Comparison of ENCODE assay signal across 26 cellular contexts in the genomic region with DNA sequence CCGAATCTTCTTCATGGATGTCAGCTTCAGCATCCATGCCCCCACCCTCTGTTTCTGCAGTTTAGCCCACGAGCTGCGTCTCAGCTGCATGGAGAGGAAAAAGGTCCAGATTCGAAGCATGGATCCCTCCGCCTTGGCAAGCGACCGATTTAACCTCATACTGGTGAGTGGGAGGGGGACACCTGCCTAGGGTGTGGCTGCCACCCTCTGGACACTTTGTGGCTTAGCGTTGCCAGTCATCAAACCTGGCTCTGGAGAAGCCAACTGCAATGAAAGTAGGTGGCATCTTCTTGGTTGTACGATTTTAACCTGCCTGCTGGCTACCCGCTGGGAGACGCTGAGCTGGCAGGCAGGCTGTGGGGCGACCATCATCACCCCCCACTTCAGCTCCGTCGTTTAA. TPM values are rescaled to one million over a fixed set of nuclear protein-coding genes. Genes with fewer than 3 reads are reported as not detected.
DNase-seq lines count a peak whose midpoint lies in the region; ATAC-seq and TF ChIP-seq lines count a peak whose summit lies in the region.
"Had no signal": no experiment of that assay in that cellular context is flagged by ENCODE, and none has a peak within 500 bp of the region (broad histone marks: within the 10 kb centered on the region; RNA-seq: fewer than 3 reads in every experiment).

No MANE protein-coding gene starts in this region.

- intact Hi-C loops in HCT116 (cut with micrococcal nuclease) (no loop called here), psoas muscle (cut with DNase I) (no loop called here)

- peaks cover 28% of the 10 kb centered on the region for H3K36me3 ChIP-seq in GM06990 (ENCODE audit: control insufficient read depth, insufficient read depth, low read length)
- H3K36me3 ChIP-seq in HCT116 (ENCODE audit: control insufficient read depth in 1 of 2, insufficient read depth in 2 of 2, low read length in 2 of 2): peaks cover 13 to 16% of the 10 kb centered on the region in 2 experiments; a peak in 3 of 4 replicates
- H3K36me3 ChIP-seq in psoas muscle (ENCODE audit: insufficient read depth in 1 of 2, low read depth in 1 of 2): peaks cover 2 to 97% of the 10 kb centered on the region in 2 donors

- no TSS peak for BruUV-seq in HCT116 (replicated peaks; lab: Mats Ljungman, UMichigan)

- H3K4me1 ChIP-seq in HCT116 (ENCODE audit: control insufficient read depth in 1 of 2, insufficient read depth in 2 of 2, low read length in 2 of 2): no peaks in the 10 kb centered on the region
- no peaks in the 10 kb centered on the region for H3K4me1 ChIP-seq in foreskin keratinocyte
- H3K4me1 ChIP-seq in psoas muscle: no peaks in the 10 kb centered on the region
- H3K4me1 ChIP-seq: gastroesophageal sphincter, upper lobe of left lung had no signal

- no peak for TF ChIP-seq POLR2A in HCT116 (IDR thresholded peaks at IDR 0.05; ENCODE audit: borderline replicate concordance, extremely low read depth, insufficient read depth, insufficient read length)

- POLR2A ChIA-PET in HCT116 (lab: Charles Lee): no interaction called here

- DNase-seq in GM06990 (ENCODE audit: extremely low read depth, insufficient read length) (no peak), HCT116 (ENCODE audit: low read depth, low spot score) (no peak), foreskin keratinocyte (no peak), psoas muscle (no peak), SW480 (ENCODE audit: low spot score) (no peak)
- DNase-seq: activated CD4-positive, alpha-beta T cell treated with anti-CD3 and anti-CD28 coated beads for 36 hours; activated CD8-positive, alpha-beta T cell treated with anti-CD3 and anti-CD28 coated beads for 36 hours; activated naive CD4-positive, alpha-beta T cell treated with anti-CD3 and anti-CD28 coated beads, Interleukin-2, amount 50 U/mL, for 16 hours; DND-41; GF-D8; GOT3; KBM-7; left cardiac atrium; MM.1S; naive thymus-derived CD4-positive, alpha-beta T cell; NCI-H1930; NCI-H526 treated with DMSO at 0.1 percent for 48 hours; occipital lobe; OCI-M1; upper lobe of left lung had no signal

- H3K27ac ChIP-seq in HCT116 (ENCODE audit: low read depth, low read length): no peak overlapping the region
- no peak overlapping the region for H3K27ac ChIP-seq in VCaP
- no peak overlapping the region for H3K27ac ChIP-seq in foreskin keratinocyte
- no peak overlapping the region for H3K27ac ChIP-seq in psoas muscle
- H3K27ac ChIP-seq: gastroesophageal sphincter, hepatocyte, upper lobe of left lung had no signal

- no peaks in the 10 kb centered on the region for H3K9me3 ChIP-seq in HCT116 (ENCODE audit: control insufficient read depth in 1 of 2, insufficient read depth in 1 of 2, low read depth in 1 of 2, low read length in 2 of 2)
- no peaks in the 10 kb centered on the region for H3K9me3 ChIP-seq in psoas muscle
- H3K9me3 ChIP-seq: gastroesophageal sphincter, upper lobe of left lung had no signal

- H3K4me2 ChIP-seq in HCT116 (ENCODE audit: low read length): no peak overlapping the region
- H3K4me2 ChIP-seq: hepatocyte had no signal

- 92 to 96% (median 92%) methylated on average over 14 of the region's 14 CpGs for WGBS in psoas muscle, 3 donors

- RAD21 ChIA-PET in HCT116 (lab: Charles Lee; ENCODE audit: low non-redundant PET in 1 of 2, low total read pairs in 2 of 2, uncharacterized antibody in 2 of 2, unreplicated experiment in 2 of 2): no interaction called here

- peak; percentile 11 for TF ChIP-seq CTCF in GM06990 (IDR thresholded peaks at IDR 0.05; ENCODE audit: insufficient read depth, low read length, poor library complexity, severe bottlenecking)
- 0 out of 6 replicates have a peak, but pooled peaks of 2 of the 3 experiments have one; percentile 11 to 12 for TF ChIP-seq CTCF in HCT116 (IDR thresholded peaks at IDR 0.05 in 2 of 3, conservative IDR thresholded peaks at IDR 0.05 in 1 of 3; ENCODE audit: borderline replicate concordance in 1 of 3, insufficient read depth in 1 of 3, low read depth in 2 of 3, low read length in 2 of 3)
- peak; percentile 23 for TF ChIP-seq CTCF in VCaP (conservative IDR thresholded peaks at IDR 0.05)
- peak; percentile 4 for TF ChIP-seq CTCF in foreskin keratinocyte (conservative IDR thresholded peaks at IDR 0.05)
- TF ChIP-seq CTCF in psoas muscle (IDR thresholded peaks at IDR 0.05): no peak

- ATAC-seq in HCT116: no peak
- no peak for ATAC-seq in foreskin keratinocyte
- ATAC-seq in psoas muscle: no peak
- no peak for ATAC-seq in HG02840 (IDR thresholded peaks at IDR 0.05; ENCODE audit: low FRiP score, unreplicated experiment)
- ATAC-seq: activated CD4-positive, alpha-beta T cell treated with anti-CD3 and anti-CD28 coated beads for 36 hours; activated CD8-positive, alpha-beta T cell treated with anti-CD3 and anti-CD28 coated beads for 36 hours; gastroesophageal sphincter; left cardiac atrium; naive thymus-derived CD4-positive, alpha-beta T cell; stimulated activated memory B cell treated with anti-CD40 and anti-IgM and Interleukin-4, amounts not matched to agents 10 μg/mL and 1 μg/mL and 100 μg/mL, for 72 hours had no signal

- H3K4me3 ChIP-seq in GM06990 (replicated peaks; ENCODE audit: low read depth, low read length) (no peak overlapping the region), HCT116 (replicated peaks in 1 of 2; ENCODE audit: low read depth in 1 of 2, low read length in 2 of 2) (no peak overlapping the region), psoas muscle (no peak overlapping the region)
- H3K4me3 ChIP-seq: gastroesophageal sphincter, hepatocyte, lung, upper lobe of left lung had no signal

- no peak overlapping the region for H2AFZ ChIP-seq in HCT116 (ENCODE audit: low read depth, low read length, poor library complexity, severe bottlenecking)
- H2AFZ ChIP-seq: hepatocyte had no signal

- CTCF ChIA-PET in HCT116 (lab: Charles Lee): no interaction called here

- H3K79me2 ChIP-seq in HCT116 (ENCODE audit: insufficient read depth, low read length): no peaks in the 10 kb centered on the region
- H3K79me2 ChIP-seq: hepatocyte had no signal

- no peaks in the 10 kb centered on the region for H4K20me1 ChIP-seq in HCT116 (ENCODE audit: insufficient read depth)

- H3K9ac ChIP-seq in HCT116 (ENCODE audit: low read length): no peak overlapping the region

- no peaks in the 10 kb centered on the region for H3K9me2 ChIP-seq in HCT116 (ENCODE audit: insufficient read depth)

- peak; percentile 28; the same call in 1 of the 2 replicates for TF ChIP-seq RAD21 in HCT116 (IDR thresholded peaks at IDR 0.05; ENCODE audit: low read depth)

- H3K27me3 ChIP-seq in GM06990 (replicated peaks; ENCODE audit: control insufficient read depth, insufficient read depth, low read length) (no peaks in the 10 kb centered on the region), HCT116 (ENCODE audit: insufficient read depth, low read length) (no peaks in the 10 kb centered on the region), foreskin keratinocyte (no peaks in the 10 kb centered on the region), psoas muscle (ENCODE audit: insufficient read depth in 3 of 3, low read length in 2 of 3) (no peaks in the 10 kb centered on the region)
- H3K27me3 ChIP-seq: gastroesophageal sphincter, hepatocyte, upper lobe of left lung had no signal

TF ChIP-seq in HCT116, 20 proteins besides CTCF, POLR2A, EP300 and RAD21 (continues in another document):
- TF ChIP-seq, protein P1, sequence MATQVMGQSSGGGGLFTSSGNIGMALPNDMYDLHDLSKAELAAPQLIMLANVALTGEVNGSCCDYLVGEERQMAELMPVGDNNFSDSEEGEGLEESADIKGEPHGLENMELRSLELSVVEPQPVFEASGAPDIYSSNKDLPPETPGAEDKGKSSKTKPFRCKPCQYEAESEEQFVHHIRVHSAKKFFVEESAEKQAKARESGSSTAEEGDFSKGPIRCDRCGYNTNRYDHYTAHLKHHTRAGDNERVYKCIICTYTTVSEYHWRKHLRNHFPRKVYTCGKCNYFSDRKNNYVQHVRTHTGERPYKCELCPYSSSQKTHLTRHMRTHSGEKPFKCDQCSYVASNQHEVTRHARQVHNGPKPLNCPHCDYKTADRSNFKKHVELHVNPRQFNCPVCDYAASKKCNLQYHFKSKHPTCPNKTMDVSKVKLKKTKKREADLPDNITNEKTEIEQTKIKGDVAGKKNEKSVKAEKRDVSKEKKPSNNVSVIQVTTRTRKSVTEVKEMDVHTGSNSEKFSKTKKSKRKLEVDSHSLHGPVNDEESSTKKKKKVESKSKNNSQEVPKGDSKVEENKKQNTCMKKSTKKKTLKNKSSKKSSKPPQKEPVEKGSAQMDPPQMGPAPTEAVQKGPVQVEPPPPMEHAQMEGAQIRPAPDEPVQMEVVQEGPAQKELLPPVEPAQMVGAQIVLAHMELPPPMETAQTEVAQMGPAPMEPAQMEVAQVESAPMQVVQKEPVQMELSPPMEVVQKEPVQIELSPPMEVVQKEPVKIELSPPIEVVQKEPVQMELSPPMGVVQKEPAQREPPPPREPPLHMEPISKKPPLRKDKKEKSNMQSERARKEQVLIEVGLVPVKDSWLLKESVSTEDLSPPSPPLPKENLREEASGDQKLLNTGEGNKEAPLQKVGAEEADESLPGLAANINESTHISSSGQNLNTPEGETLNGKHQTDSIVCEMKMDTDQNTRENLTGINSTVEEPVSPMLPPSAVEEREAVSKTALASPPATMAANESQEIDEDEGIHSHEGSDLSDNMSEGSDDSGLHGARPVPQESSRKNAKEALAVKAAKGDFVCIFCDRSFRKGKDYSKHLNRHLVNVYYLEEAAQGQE (IDR thresholded peaks at IDR 0.05; ENCODE audit: low read depth): no peak
- TF ChIP-seq TCF7L2 (IDR thresholded peaks at IDR 0.05; ENCODE audit: borderline replicate concordance, extremely low read depth, insufficient read depth, insufficient read length): no peak
- no peak for TF ChIP-seq EZH2phosphoT487 (IDR thresholded peaks at IDR 0.05; ENCODE audit: borderline replicate concordance)
- TF ChIP-seq CBX3 (IDR thresholded peaks at IDR 0.05; ENCODE audit: low read depth): no peak
- TF ChIP-seq SP1 (IDR thresholded peaks at IDR 0.05; ENCODE audit: low read depth): no peak
- TF ChIP-seq EGR1 (IDR thresholded peaks at IDR 0.05; ENCODE audit: low read depth): no peak
- no peak for TF ChIP-seq YY1 (IDR thresholded peaks at IDR 0.05; ENCODE audit: extremely low read depth, insufficient replicate concordance, low read depth, low read length)

RNA-seq across cellular contexts. Expression of a gene that starts 16.7 kb away (rescaled TPM):
- total RNA-seq in HCT116 (2021; ENCODE audit: unreplicated experiment): 19.3 TPM
- polyA plus RNA-seq in HCT116 (2012): 10.4 and 10.7 TPM in 2 replicates
- 17.1 and 32.4 TPM in 2 replicates for total RNA-seq in foreskin keratinocyte
- 8.6 and 16.5 TPM in 2 replicates for polyA plus RNA-seq in foreskin keratinocyte
- 10 to 100 TPM; 14.3 to 26.0 (median 18.3) TPM for total RNA-seq in psoas muscle
- polyA plus RNA-seq in psoas muscle: 10 to 100 TPM; 11.1 to 21.4 (median 14.2) TPM

RNA-seq across cellular contexts. Expression of a gene that starts 49.0 kb away (rescaled TPM):
- total RNA-seq in HCT116 (2021; ENCODE audit: unreplicated experiment): 0.27 TPM
- 0.11 and 0.25 TPM in 2 replicates for polyA plus RNA-seq in HCT116 (2012)
- total RNA-seq in foreskin keratinocyte: 0.18 and 0.95 TPM in 2 replicates
- polyA plus RNA-seq in foreskin keratinocyte: 0.10 and 0.26 TPM in 2 replicates
- 10 to 100 TPM; 19.4 to 25.3 (median 23.1) TPM for total RNA-seq in psoas muscle
- 10 to 100 TPM in 2 of 3 donors, 1 to 10 TPM in 1; 2.3 to 14.9 (median 10.2) TPM for polyA plus RNA-seq in psoas muscle

Comparison
In these comparisons a context has a peak if more than half of its experiments do, and no peak if none do; other contexts are left out.
1. RNA of a gene that starts 49.0 kb away (total RNA-seq): 19.4 to 25.3 TPM in psoas muscle; 0.27 TPM in HCT116 (single experiment) and 0.18 to 0.95 TPM in foreskin keratinocyte; every median in the first group is over 10 times any median in the second.